7 cellular contexts compared by ENCODE assay signal in genomic region chr2:200962821-200963128, GRCh38. TPM values are rescaled to one million over a fixed set of nuclear protein-coding genes. Genes with fewer than 3 reads are reported as not detected.
A peak's percentile ranks its signal among the peaks of the same experiment; 100 is the strongest.
DNase-seq lines count a peak whose midpoint lies in the region; ATAC-seq and TF ChIP-seq lines count a peak whose summit lies in the region.

No MANE protein-coding gene starts in this region.

- TF ChIP-seq EP300 in esophagus muscularis mucosa (IDR thresholded peaks at IDR 0.05), result no peak

- intact Hi-C loops in esophagus muscularis mucosa (cut with DNase I), result loop anchor here (5.0 kb wide), 1 partner anchor 110 kb away; the partner anchor contains the start of genes HYCC2 and NDUFB3

- no peak for TF ChIP-seq CTCF in Peyer's patch (IDR thresholded peaks at IDR 0.05)
- TF ChIP-seq CTCF in esophagus muscularis mucosa (IDR thresholded peaks at IDR 0.05), result no peak
- no peak for TF ChIP-seq CTCF in osteoblast (IDR thresholded peaks at IDR 0.05; ENCODE audit: extremely low read depth, low read depth, low read length)

- DNase-seq in Peyer's patch (peak in 1 of 3 donors; percentile 48), esophagus muscularis mucosa (ENCODE audit: extremely low spot score) (no peak), osteoblast (ENCODE audit: insufficient read length, low spot score, missing footprints) (peak; percentile 73), AML-193 (lab: John Stamatoyannopoulos, UW) (no peak)
- DNase-seq in activated CD8-positive, alpha-beta memory T cell treated with anti-CD3 and anti-CD28 coated beads for 24 hours, result no peak

- H3K36me3 ChIP-seq in Peyer's patch (peaks cover 0 to 15% (median 0%) of the 10 kb centered on the region in 3 donors), esophagus muscularis mucosa (peaks cover 0 to 6% (median 3%) of the 10 kb centered on the region in 4 donors), osteoblast (ENCODE audit: insufficient read depth, low read length) (no peaks in the 10 kb centered on the region)

- no peaks in the 10 kb centered on the region for H4K20me1 ChIP-seq in osteoblast (ENCODE audit: insufficient read depth, low read length)

- 1% methylated on average over 6 of the region's 6 CpGs for WGBS in esophagus muscularis mucosa

- H3K4me1 ChIP-seq in Peyer's patch (peaks cover 0 to 17% (median 7%) of the 10 kb centered on the region in 4 donors), esophagus muscularis mucosa (peaks cover 27 to 49% (median 32%) of the 10 kb centered on the region in 4 donors), osteoblast (ENCODE audit: insufficient read depth, low read length) (peaks cover 32% of the 10 kb centered on the region)

- TF ChIP-seq POLR2A in Peyer's patch (IDR thresholded peaks at IDR 0.05), result no peak
- TF ChIP-seq POLR2A in esophagus muscularis mucosa (IDR thresholded peaks at IDR 0.05; ENCODE audit: low read depth), result no peak

- H3K27me3 ChIP-seq in Peyer's patch, result no peaks in the 10 kb centered on the region
- H3K27me3 ChIP-seq in esophagus muscularis mucosa, result no peaks in the 10 kb centered on the region
- no peaks in the 10 kb centered on the region for H3K27me3 ChIP-seq in osteoblast (ENCODE audit: insufficient read depth, low read length)

- peak overlapping the region; percentile 93 for H3K4me2 ChIP-seq in osteoblast (ENCODE audit: insufficient read depth, low read length)

- H3K79me2 ChIP-seq in osteoblast (ENCODE audit: insufficient read depth, low read length), result peaks cover 49% of the 10 kb centered on the region

- ATAC-seq in GM18861 (IDR thresholded peaks at IDR 0.05; ENCODE audit: unreplicated experiment) (peak; percentile 19), HG02571 (IDR thresholded peaks at IDR 0.05; ENCODE audit: unreplicated experiment) (peak; percentile 1)

- H3K27ac ChIP-seq in Peyer's patch, result peak overlapping the region; percentile 87 to 92 (median 90)
- peak overlapping the region; percentile 82 to 94 (median 90) for H3K27ac ChIP-seq in esophagus muscularis mucosa (replicated peaks in 1 of 4)
- H3K27ac ChIP-seq in osteoblast (ENCODE audit: low read depth, low read length), result peak overlapping the region; percentile 87

- peak overlapping the region; percentile 59 to 81 (median 80) for H3K4me3 ChIP-seq in Peyer's patch
- peak overlapping the region; percentile 72 to 94 (median 83) for H3K4me3 ChIP-seq in esophagus muscularis mucosa
- H3K4me3 ChIP-seq in osteoblast (ENCODE audit: insufficient read depth, low read length), result peak overlapping the region; percentile 85

- H3K9me3 ChIP-seq in Peyer's patch (no peaks in the 10 kb centered on the region), esophagus muscularis mucosa (no peaks in the 10 kb centered on the region), osteoblast (ENCODE audit: low read depth, low read length) (no peaks in the 10 kb centered on the region)

- H2AFZ ChIP-seq in osteoblast (ENCODE audit: low read length), result peak overlapping the region; percentile 93

RNA-seq across cellular contexts. Expression of gene ORC2, which starts 0.7 kb away (rescaled TPM):
- total RNA-seq in Peyer's patch (10 to 100 TPM; 23.8 to 51.2 (median 28.7) TPM), esophagus muscularis mucosa (10 to 100 TPM in 2 of 4 donors, 1 to 10 TPM in 2; 9.4 to 15.0 (median 10.8) TPM), osteoblast (13.0 and 14.5 TPM in 2 replicates)
